ENCODE assay signal across 18 cellular contexts in the genomic region with DNA sequence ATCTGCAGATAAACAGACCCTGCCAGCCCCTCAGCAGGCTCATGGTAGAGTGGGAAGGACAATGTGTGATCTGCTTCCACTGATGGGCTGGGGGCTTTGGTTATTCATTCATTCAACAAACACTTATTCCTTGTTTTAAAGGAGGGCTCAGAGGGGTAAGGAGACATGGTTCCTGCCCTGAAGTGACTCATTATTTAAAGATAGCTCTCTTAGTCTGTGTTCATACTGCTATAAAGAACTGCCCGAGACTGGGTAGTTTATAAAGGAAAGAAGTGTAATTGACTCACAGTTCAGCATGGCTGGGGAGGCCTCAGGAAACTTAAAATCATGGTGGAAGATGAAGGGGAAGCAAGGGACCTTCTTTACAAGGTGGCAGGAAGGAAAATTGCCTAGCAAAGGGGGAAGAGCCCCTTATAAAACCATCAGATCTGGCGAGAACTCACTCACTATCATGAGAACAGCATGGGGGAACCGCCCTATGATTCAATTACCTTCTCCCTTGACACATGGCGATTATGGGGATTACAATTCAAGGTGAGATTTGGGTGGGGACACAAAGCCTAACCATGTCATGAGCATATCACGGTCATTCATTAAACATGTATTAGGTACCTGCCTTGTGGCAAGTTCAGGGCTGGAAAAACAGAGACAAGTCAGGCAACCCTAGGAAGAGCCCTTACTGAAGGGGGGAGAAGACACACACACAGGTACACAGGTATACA. TPM values are rescaled to one million over a fixed set of nuclear protein-coding genes. Genes with fewer than 3 reads are reported as not detected.
"Had no signal": no experiment of that assay in that cellular context is flagged by ENCODE, and none has a peak within 500 bp of the region (broad histone marks: within the 10 kb centered on the region; RNA-seq: fewer than 3 reads in every experiment).

No MANE protein-coding gene starts in this region.

RNA-seq across cellular contexts. Expression of a gene that starts 11.6 kb away (rescaled TPM):
- total RNA-seq: activated CD4-positive, alpha-beta memory T cell treated with anti-CD3 and anti-CD28 coated beads for 36 hours; activated CD4-positive, alpha-beta T cell treated with anti-CD3 and anti-CD28 coated beads for 36 hours; activated CD4-positive, alpha-beta T cell treated with anti-CD3 and anti-CD28 coated beads, Interleukin-2, amount 10 ng/mL, durations not matched to agents 24 days and 14 days; activated CD8-positive, alpha-beta memory T cell treated with anti-CD3 and anti-CD28 coated beads for 36 hours; activated CD8-positive, alpha-beta memory T cell treated with anti-CD3 and anti-CD28 coated beads, Interleukin-2, amount 10 ng/mL, durations not matched to agents 7 days and 5 days; activated CD8-positive, alpha-beta T cell treated with anti-CD3 and anti-CD28 coated beads, Interleukin-2, amount 10 ng/mL, durations not matched to agents 7 days and 5 days; activated naive CD4-positive, alpha-beta T cell treated with anti-CD3 and anti-CD28 coated beads for 36 hours; activated naive CD8-positive, alpha-beta T cell treated with anti-CD3 and anti-CD28 coated beads for 36 hours; activated T-helper 1 cell treated with anti-CD3 and anti-CD28 coated beads, Interleukin-12 subunit alpha, Interleukin-12 subunit beta, Interleukin-2, Interleukin-4 antibody, amounts not matched to agents 30 ng/mL and 10 ng/mL and 1 ng/mL, durations not matched to agents 14 hours and 24 hours and 36 hours; activated T-helper 2 cell treated with anti-CD3 and anti-CD28 coated beads, Interferon-gamma antibody, Interleukin-2, Interleukin-4, amounts not matched to agents 10 μg/mL and 5 μg/mL and 100 μg/mL, durations not matched to agents 14 hours and 24 hours and 36 hours; breast epithelium; cardiac muscle cell; dorsolateral prefrontal cortex; endodermal cell; esophagus squamous epithelium; fibroblast of lung; gastrocnemius medialis; T-helper 1 cell treated with Interleukin-12 subunit alpha and Interleukin-12 subunit beta and Interleukin-4 antibody, amounts not matched to agents 30 ng/mL and 1 ng/mL, for 36 hours had no signal
- polyA plus RNA-seq: cardiac muscle cell, fibroblast of lung had no signal

RNA-seq across cellular contexts. Expression of a gene that starts 13.0 kb away (rescaled TPM):
- total RNA-seq: activated CD4-positive, alpha-beta memory T cell treated with anti-CD3 and anti-CD28 coated beads for 36 hours; activated CD4-positive, alpha-beta T cell treated with anti-CD3 and anti-CD28 coated beads for 36 hours; activated CD4-positive, alpha-beta T cell treated with anti-CD3 and anti-CD28 coated beads, Interleukin-2, amount 10 ng/mL, durations not matched to agents 24 days and 14 days; activated CD8-positive, alpha-beta memory T cell treated with anti-CD3 and anti-CD28 coated beads for 36 hours; activated CD8-positive, alpha-beta memory T cell treated with anti-CD3 and anti-CD28 coated beads, Interleukin-2, amount 10 ng/mL, durations not matched to agents 7 days and 5 days; activated CD8-positive, alpha-beta T cell treated with anti-CD3 and anti-CD28 coated beads, Interleukin-2, amount 10 ng/mL, durations not matched to agents 7 days and 5 days; activated naive CD4-positive, alpha-beta T cell treated with anti-CD3 and anti-CD28 coated beads for 36 hours; activated naive CD8-positive, alpha-beta T cell treated with anti-CD3 and anti-CD28 coated beads for 36 hours; activated T-helper 1 cell treated with anti-CD3 and anti-CD28 coated beads, Interleukin-12 subunit alpha, Interleukin-12 subunit beta, Interleukin-2, Interleukin-4 antibody, amounts not matched to agents 30 ng/mL and 10 ng/mL and 1 ng/mL, durations not matched to agents 14 hours and 24 hours and 36 hours; activated T-helper 2 cell treated with anti-CD3 and anti-CD28 coated beads, Interferon-gamma antibody, Interleukin-2, Interleukin-4, amounts not matched to agents 10 μg/mL and 5 μg/mL and 100 μg/mL, durations not matched to agents 14 hours and 24 hours and 36 hours; breast epithelium; cardiac muscle cell; dorsolateral prefrontal cortex; endodermal cell; esophagus squamous epithelium; fibroblast of lung; gastrocnemius medialis; T-helper 1 cell treated with Interleukin-12 subunit alpha and Interleukin-12 subunit beta and Interleukin-4 antibody, amounts not matched to agents 30 ng/mL and 1 ng/mL, for 36 hours had no signal
- polyA plus RNA-seq: cardiac muscle cell, fibroblast of lung had no signal
